Comparison of ENCODE assay signal across 8 cellular contexts in genomic region chr2:71070294-71071025, GRCh38. TPM values are rescaled to one million over a fixed set of nuclear protein-coding genes. Genes with fewer than 3 reads are reported as not detected.
DNase-seq lines count a peak whose midpoint lies in the region; ATAC-seq, FAIRE-seq and TF ChIP-seq lines count a peak whose summit lies in the region.

No MANE protein-coding gene starts in this region.

- H3K79me2 ChIP-seq in OCI-LY3 (ENCODE audit: low read length) = peaks cover 69% of the 10 kb centered on the region

- peak overlapping the region; percentile 27 for H3K4me3 Mint-ChIP-seq in endodermal cell
- H3K4me3 Mint-ChIP-seq in osteocyte (ENCODE audit: unreplicated experiment) = peak overlapping the region; percentile 40

- peak; percentile 50 for DNase-seq in AG08396 (ENCODE audit: low spot score)
- no peak for DNase-seq in GM12891 (ENCODE audit: insufficient read length, low spot score)
- peak; percentile 78 for DNase-seq in endodermal cell
- no peak for DNase-seq in osteocyte (ENCODE audit: extremely low spot score, unreplicated experiment)
- DNase-seq in DMS79 treated with DMSO at 0.1 percent for 48 hours (lab: John Stamatoyannopoulos, UW) = no peak
- DNase-seq in mesenteric fat pad (ENCODE audit: low spot score) = no peak

- no peaks in the 10 kb centered on the region for H3K27me3 ChIP-seq in OCI-LY3 (ENCODE audit: low read depth, low read length)
- no peaks in the 10 kb centered on the region for H3K27me3 ChIP-seq in endodermal cell (ENCODE audit: control insufficient read depth, insufficient read depth, low read length, poor library complexity, severe bottlenecking)

- H3K9me3 ChIP-seq in OCI-LY3 (ENCODE audit: insufficient read depth, low read length) (no peaks in the 10 kb centered on the region), endodermal cell (ENCODE audit: control insufficient read depth, low read length) (no peaks in the 10 kb centered on the region)

- peaks cover 19% of the 10 kb centered on the region for H3K36me3 Mint-ChIP-seq in endodermal cell (ENCODE audit: low read depth)
- H3K36me3 Mint-ChIP-seq in osteocyte (ENCODE audit: unreplicated experiment) = peaks cover 34% of the 10 kb centered on the region

- peaks cover 14% of the 10 kb centered on the region for H3K4me1 Mint-ChIP-seq in endodermal cell
- peaks cover 36% of the 10 kb centered on the region for H3K4me1 Mint-ChIP-seq in osteocyte (ENCODE audit: unreplicated experiment)

- peak; percentile 59; the same call in 1 of the 2 replicates for TF ChIP-seq POLR2A in GM12891 (IDR thresholded peaks at IDR 0.05; ENCODE audit: low read depth, low read length)

- H3K36me3 ChIP-seq in OCI-LY3 (replicated peaks; ENCODE audit: low read depth, low read length) (peaks cover 43% of the 10 kb centered on the region), endodermal cell (ENCODE audit: control insufficient read depth, insufficient read depth, low read length) (peaks cover 48% of the 10 kb centered on the region)

- H3K4me1 ChIP-seq in OCI-LY3 (ENCODE audit: low read length) (peaks cover 68% of the 10 kb centered on the region), endodermal cell (ENCODE audit: control insufficient read depth, insufficient read depth, low read length) (peaks cover 4% of the 10 kb centered on the region)

- H2AFZ ChIP-seq in OCI-LY3 (ENCODE audit: low read depth, low read length) = no peak overlapping the region

- peak overlapping the region; percentile 99 for H3K4me2 ChIP-seq in OCI-LY3 (ENCODE audit: low read length)

- no peaks in the 10 kb centered on the region for H3K27me3 Mint-ChIP-seq in endodermal cell (ENCODE audit: insufficient read depth)
- H3K27me3 Mint-ChIP-seq in osteocyte (ENCODE audit: unreplicated experiment) = no peaks in the 10 kb centered on the region

- peak; percentile 56 for FAIRE-seq in GM12891 (lab: Jason Lieb, UNC)

- H3K27ac ChIP-seq in OCI-LY3 (ENCODE audit: low read length) (peak overlapping the region; percentile 98), endodermal cell (ENCODE audit: low read depth, low read length) (no peak overlapping the region)

- no peak for ATAC-seq in HG03460 (IDR thresholded peaks at IDR 0.05; ENCODE audit: unreplicated experiment)

- peak overlapping the region; percentile 99 for H3K9ac ChIP-seq in OCI-LY3 (ENCODE audit: low read length)
- no peak overlapping the region for H3K9ac ChIP-seq in endodermal cell (ENCODE audit: extremely low read depth, low read length, poor library complexity, severe bottlenecking)

- H4K20me1 ChIP-seq in OCI-LY3 (ENCODE audit: insufficient read depth, low read length) = peaks cover 13% of the 10 kb centered on the region

- no peaks in the 10 kb centered on the region for H3K9me3 Mint-ChIP-seq in endodermal cell
- no peaks in the 10 kb centered on the region for H3K9me3 Mint-ChIP-seq in osteocyte (ENCODE audit: unreplicated experiment)

- H3K27ac Mint-ChIP-seq in endodermal cell (no peak overlapping the region), osteocyte (ENCODE audit: unreplicated experiment) (peak overlapping the region; percentile 99)

- TF ChIP-seq CTCF in OCI-LY3 (IDR thresholded peaks at IDR 0.05; ENCODE audit: low read depth, low read length) (peak; percentile 59), endodermal cell (conservative IDR thresholded peaks at IDR 0.05) (peak; percentile 71), osteocyte (IDR thresholded peaks at IDR 0.05) (peak; percentile 40)

- 75 to 92% methylated on average over 4 to 10 of the region's 10 CpGs for WGBS in endodermal cell (ENCODE audit: insufficient coverage in 1 of 2, insufficient read length in 1 of 2), 2 experiments

- H3K4me3 ChIP-seq in OCI-LY3 (ENCODE audit: low read length) (peak overlapping the region; percentile 90), endodermal cell (ENCODE audit: low read length) (peak overlapping the region; percentile 99)

TF ChIP-seq in GM12891, 5 proteins besides CTCF, POLR2A, EP300 and RAD21:
- TF ChIP-seq TAF1 (IDR thresholded peaks at IDR 0.05; ENCODE audit: low read depth, low read length) (no peak; the same call in 1 of the 2 replicates), PAX5 (IDR thresholded peaks at IDR 0.05; ENCODE audit: insufficient read depth, low read length, severe bottlenecking) (peak; percentile 70)

RNA-seq across cellular contexts. Expression of gene NAGK, which starts 2.0 kb away (rescaled TPM):
- 126 TPM for polyA plus RNA-seq in GM12891 (2012; ENCODE audit: low read depth, missing spikeins)
- total RNA-seq in endodermal cell (10 to 100 TPM; 72.6 to 80.8 TPM), osteocyte (157 and 161 TPM in 2 replicates), mesenteric fat pad (112 TPM)
- polyA plus RNA-seq in endodermal cell (2013, experiment 1 of 2) = 62.0 TPM
- 52.2 TPM for polyA plus RNA-seq in endodermal cell (2013, experiment 2 of 2)

RNA-seq across cellular contexts. Expression of gene MCEE, which starts 59.6 kb away (rescaled TPM):
- polyA plus RNA-seq in GM12891 (2012; ENCODE audit: low read depth, missing spikeins) = 18.1 TPM
- total RNA-seq in endodermal cell (10 to 100 TPM; 10.9 to 17.6 TPM), osteocyte (18.2 and 19.0 TPM in 2 replicates), mesenteric fat pad (15.2 TPM)
- 12.1 TPM for polyA plus RNA-seq in endodermal cell (2013, experiment 1 of 2)
- polyA plus RNA-seq in endodermal cell (2013, experiment 2 of 2) = 13.8 TPM

RNA-seq across cellular contexts. Expression of gene MPHOSPH10, which starts 60.0 kb away (rescaled TPM):
- 23.3 TPM for polyA plus RNA-seq in GM12891 (2012; ENCODE audit: low read depth, missing spikeins)
- total RNA-seq in endodermal cell (10 to 100 TPM; 30.2 to 35.8 TPM), osteocyte (36.3 and 38.6 TPM in 2 replicates), mesenteric fat pad (26.9 TPM)
- 26.5 TPM for polyA plus RNA-seq in endodermal cell (2013, experiment 1 of 2)
- polyA plus RNA-seq in endodermal cell (2013, experiment 2 of 2) = 29.4 TPM

Comparison
In these comparisons a context has a peak if more than half of its experiments do, and no peak if none do; other contexts are left out.
1. DNase-seq: peak in AG08396 (single experiment) and endodermal cell (single experiment); none in GM12891 (single experiment), osteocyte (single experiment), DMS79 treated with DMSO at 0.1 percent for 48 hours (single experiment) and mesenteric fat pad (single experiment).
2. Peak in every context shown above with its lines, with median percentiles within 50 percentile points of each other: CTCF ChIP-seq.